ENCODE assay signal across 1 cellular context in the genomic region with DNA sequence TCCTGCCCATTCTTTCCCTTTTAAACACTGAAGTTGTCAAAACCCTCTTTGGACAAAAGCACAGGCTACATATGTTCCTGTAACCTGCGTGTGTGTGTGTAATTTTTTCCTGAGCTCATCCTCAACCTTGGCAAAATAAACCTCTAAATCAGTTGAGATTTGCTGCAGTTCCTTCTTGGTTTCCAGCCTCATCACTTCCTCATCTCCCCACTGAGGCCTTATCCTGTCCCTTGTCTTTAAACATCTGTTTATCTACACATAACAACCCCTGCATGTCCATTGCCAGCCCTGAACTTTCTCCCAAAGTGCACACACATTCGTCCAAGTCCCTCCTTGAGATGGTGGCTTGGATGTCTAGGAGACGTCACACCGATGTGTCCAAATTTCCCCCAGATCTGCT.
TF ChIP-seq lines count a peak whose summit lies in the region.

No MANE protein-coding gene starts in this region.

TF ChIP-seq in K562, 482 proteins besides CTCF, POLR2A, EP300 and RAD21 (continued from another document):
- TF ChIP-seq SPI1 (IDR thresholded peaks at IDR 0.05; ENCODE audit: borderline replicate concordance, low read depth, low read length) (peak; percentile 74; the same call in 1 of the 2 replicates), PRMT5 (CRISPR knock-in tag; IDR thresholded peaks at IDR 0.05) (no peak), CTBP1 (IDR thresholded peaks at IDR 0.05; ENCODE audit: borderline replicate concordance) (peak; percentile 45; the same call in 1 of the 2 replicates), KLF16 (IDR thresholded peaks at IDR 0.05) (0 out of 2 replicates have a peak, but pooled peaks have one; percentile 17), RFX5 (IDR thresholded peaks at IDR 0.05; ENCODE audit: low read depth, low read length) (no peak), TRIM24 (IDR thresholded peaks at IDR 0.05) (0 out of 4 replicates have a peak, but pooled peaks of 1 of the 2 experiments have one; percentile 11), RHOXF2B (CRISPR knock-in tag; conservative IDR thresholded peaks at IDR 0.05) (no peak), TEAD4 (IDR thresholded peaks at IDR 0.05; ENCODE audit: low read length) (peak; percentile 70; the same call in 1 of the 2 replicates), TEAD4 (CRISPR knock-in tag; IDR thresholded peaks at IDR 0.05; ENCODE audit: borderline replicate concordance) (no peak), RCOR1 (IDR thresholded peaks at IDR 0.05; ENCODE audit: borderline replicate concordance in 1 of 2, low read depth in 2 of 2, low read length in 2 of 2) (peak in 1 of 2 experiments; percentile 74; a peak in 2 of 4 replicates), MEIS2 (IDR thresholded peaks at IDR 0.05; ENCODE audit: partially characterized antibody) (no peak), ARID1B (IDR thresholded peaks at IDR 0.05) (peak; percentile 61; the same call in 1 of the 2 replicates)
- TF ChIP-seq, protein P1, sequence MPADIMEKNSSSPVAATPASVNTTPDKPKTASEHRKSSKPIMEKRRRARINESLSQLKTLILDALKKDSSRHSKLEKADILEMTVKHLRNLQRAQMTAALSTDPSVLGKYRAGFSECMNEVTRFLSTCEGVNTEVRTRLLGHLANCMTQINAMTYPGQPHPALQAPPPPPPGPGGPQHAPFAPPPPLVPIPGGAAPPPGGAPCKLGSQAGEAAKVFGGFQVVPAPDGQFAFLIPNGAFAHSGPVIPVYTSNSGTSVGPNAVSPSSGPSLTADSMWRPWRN (IDR thresholded peaks at IDR 0.05; ENCODE audit: low read depth): no peak
TF ChIP-seq in K562: peak in this region for 14.
